In the genomic region with DNA sequence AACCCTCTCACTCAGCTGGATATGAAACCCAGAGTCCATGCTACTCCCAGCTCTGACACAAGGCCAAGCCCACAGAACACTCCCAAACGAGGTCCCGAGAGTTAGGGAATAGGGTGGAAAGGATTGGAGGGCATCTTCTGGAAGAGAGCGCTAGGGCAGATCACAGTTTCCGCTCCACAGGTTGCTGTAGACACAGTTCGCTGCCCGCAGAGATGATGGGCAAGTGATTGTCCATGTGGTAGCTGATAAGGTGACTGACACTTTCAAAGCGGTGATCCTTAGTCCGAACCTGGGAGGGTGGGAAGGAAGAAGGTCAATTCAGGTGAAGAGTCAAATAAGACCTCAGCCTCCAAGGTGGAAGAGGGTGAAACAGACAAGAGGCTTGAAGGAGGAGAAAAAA, we compare ENCODE assay signal across 3 cellular contexts.
TF ChIP-seq lines count a peak whose summit lies in the region.

No MANE protein-coding gene starts in this region.

TF ChIP-seq in SK-N-SH, 30 proteins besides CTCF, POLR2A, EP300 and RAD21:
- no peak for TF ChIP-seq ELF1 (IDR thresholded peaks at IDR 0.05)
TF ChIP-seq in SK-N-SH: peak in this region for 0.

TF ChIP-seq in SK-N-SH treated with all-trans-retinoic acid at 6 μM for 48 hours, 23 proteins besides CTCF, POLR2A, EP300 and RAD21:
- TF ChIP-seq BACH2 (CRISPR knock-in tag; IDR thresholded peaks at IDR 0.05; ENCODE audit: borderline replicate concordance) (no peak), CSDC2 (CRISPR knock-in tag; IDR thresholded peaks at IDR 0.05) (no peak), PPARA (CRISPR knock-in tag; IDR thresholded peaks at IDR 0.05; ENCODE audit: borderline replicate concordance) (no peak), ZFP30 (CRISPR knock-in tag; IDR thresholded peaks at IDR 0.05) (no peak), ISL1 (CRISPR knock-in tag; IDR thresholded peaks at IDR 0.05) (no peak), ZFP3 (CRISPR knock-in tag; IDR thresholded peaks at IDR 0.05) (no peak), GLIS3 (CRISPR knock-in tag; IDR thresholded peaks at IDR 0.05) (no peak), ZNF8 (CRISPR knock-in tag; IDR thresholded peaks at IDR 0.05) (no peak), RARB (CRISPR knock-in tag; IDR thresholded peaks at IDR 0.05) (no peak), SNAI2 (CRISPR knock-in tag; IDR thresholded peaks at IDR 0.05) (no peak), ZNF565 (CRISPR knock-in tag; conservative IDR thresholded peaks at IDR 0.05; ENCODE audit: low read depth) (no peak)

TF ChIP-seq in GM12878, 131 proteins besides CTCF, POLR2A, EP300 and RAD21:
- TF ChIP-seq, protein P1, sequence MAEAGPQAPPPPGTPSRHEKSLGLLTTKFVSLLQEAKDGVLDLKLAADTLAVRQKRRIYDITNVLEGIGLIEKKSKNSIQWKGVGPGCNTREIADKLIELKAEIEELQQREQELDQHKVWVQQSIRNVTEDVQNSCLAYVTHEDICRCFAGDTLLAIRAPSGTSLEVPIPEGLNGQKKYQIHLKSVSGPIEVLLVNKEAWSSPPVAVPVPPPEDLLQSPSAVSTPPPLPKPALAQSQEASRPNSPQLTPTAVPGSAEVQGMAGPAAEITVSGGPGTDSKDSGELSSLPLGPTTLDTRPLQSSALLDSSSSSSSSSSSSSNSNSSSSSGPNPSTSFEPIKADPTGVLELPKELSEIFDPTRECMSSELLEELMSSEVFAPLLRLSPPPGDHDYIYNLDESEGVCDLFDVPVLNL (IDR thresholded peaks at IDR 0.05; ENCODE audit: low read depth, low read length): no peak
- TF ChIP-seq USF2 (IDR thresholded peaks at IDR 0.05; ENCODE audit: borderline replicate concordance, low read depth, low read length) (no peak), CEBPZ (IDR thresholded peaks at IDR 0.05; ENCODE audit: low read depth, low read length) (no peak), FOS (IDR thresholded peaks at IDR 0.05; ENCODE audit: borderline replicate concordance, extremely low read depth, insufficient read length) (no peak), GABPA (IDR thresholded peaks at IDR 0.05; ENCODE audit: low read depth) (no peak), SUPT20H (IDR thresholded peaks at IDR 0.05; ENCODE audit: borderline replicate concordance, control insufficient read depth, low read depth, low read length) (no peak), MYB (IDR thresholded peaks at IDR 0.05; ENCODE audit: borderline replicate concordance, low read depth, low read length) (no peak), POLR2AphosphoS5 (IDR thresholded peaks at IDR 0.05; ENCODE audit: low read length) (no peak; the same call in 1 of the 2 replicates), KLF5 (IDR thresholded peaks at IDR 0.05; ENCODE audit: partially characterized antibody) (no peak), BMI1 (IDR thresholded peaks at IDR 0.05; ENCODE audit: borderline replicate concordance) (no peak)
- TF ChIP-seq, protein P2, sequence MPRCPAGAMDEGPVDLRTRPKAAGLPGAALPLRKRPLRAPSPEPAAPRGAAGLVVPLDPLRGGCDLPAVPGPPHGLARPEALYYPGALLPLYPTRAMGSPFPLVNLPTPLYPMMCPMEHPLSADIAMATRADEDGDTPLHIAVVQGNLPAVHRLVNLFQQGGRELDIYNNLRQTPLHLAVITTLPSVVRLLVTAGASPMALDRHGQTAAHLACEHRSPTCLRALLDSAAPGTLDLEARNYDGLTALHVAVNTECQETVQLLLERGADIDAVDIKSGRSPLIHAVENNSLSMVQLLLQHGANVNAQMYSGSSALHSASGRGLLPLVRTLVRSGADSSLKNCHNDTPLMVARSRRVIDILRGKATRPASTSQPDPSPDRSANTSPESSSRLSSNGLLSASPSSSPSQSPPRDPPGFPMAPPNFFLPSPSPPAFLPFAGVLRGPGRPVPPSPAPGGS (IDR thresholded peaks at IDR 0.05; ENCODE audit: borderline replicate concordance, insufficient read depth, low read depth, low read length, poor library complexity, severe bottlenecking): no peak
